8 cellular contexts compared by ENCODE assay signal in genomic region chr5:154384480-154385235, GRCh38.
A peak's percentile ranks its signal among the peaks of the same experiment; 100 is the strongest.
DNase-seq lines count a peak whose midpoint lies in the region; ATAC-seq and TF ChIP-seq lines count a peak whose summit lies in the region.
"Had no signal": no experiment of that assay in that cellular context is flagged by ENCODE, and none has a peak within 500 bp of the region (broad histone marks: within the 10 kb centered on the region; RNA-seq: fewer than 3 reads in every experiment).

No MANE protein-coding gene starts in this region.

- ATAC-seq in GM18907 (IDR thresholded peaks at IDR 0.05; ENCODE audit: unreplicated experiment) (peak; percentile 98), HG02623 (IDR thresholded peaks at IDR 0.05; ENCODE audit: unreplicated experiment) (peak; percentile 97)

- peaks cover 35% of the 10 kb centered on the region for H3K36me3 Mint-ChIP-seq in nephron (ENCODE audit: low read depth)

- no peak overlapping the region for H3K4me3 Mint-ChIP-seq in nephron

- TF ChIP-seq CTCF in nephron (IDR thresholded peaks at IDR 0.05; ENCODE audit: unreplicated experiment in 3 of 3) = no peak

- peak overlapping the region; percentile 4 to 90 (median 80) for H3K27ac Mint-ChIP-seq in nephron

- H3K4me1 Mint-ChIP-seq in nephron = peaks cover 5% of the 10 kb centered on the region

- no peaks in the 10 kb centered on the region for H3K9me3 Mint-ChIP-seq in nephron

- no peaks in the 10 kb centered on the region for H3K27me3 Mint-ChIP-seq in nephron (ENCODE audit: low read depth)

- DNase-seq in NCI-H187 treated with DMSO at 0.1 percent for 48 hours (lab: John Stamatoyannopoulos, UW) (peak; percentile 33), SK-N-DZ (ENCODE audit: low spot score) (no peak), CD1c-positive myeloid dendritic cell (ENCODE audit: extremely low spot score) (no peak), HPDE6-E6E7 (ENCODE audit: extremely low spot score) (no peak)
- DNase-seq: activated CD8-positive, alpha-beta memory T cell treated with anti-CD3 and anti-CD28 coated beads, Interleukin-2, amount 50 U/mL, for 4 hours had no signal
